In the genomic region with DNA sequence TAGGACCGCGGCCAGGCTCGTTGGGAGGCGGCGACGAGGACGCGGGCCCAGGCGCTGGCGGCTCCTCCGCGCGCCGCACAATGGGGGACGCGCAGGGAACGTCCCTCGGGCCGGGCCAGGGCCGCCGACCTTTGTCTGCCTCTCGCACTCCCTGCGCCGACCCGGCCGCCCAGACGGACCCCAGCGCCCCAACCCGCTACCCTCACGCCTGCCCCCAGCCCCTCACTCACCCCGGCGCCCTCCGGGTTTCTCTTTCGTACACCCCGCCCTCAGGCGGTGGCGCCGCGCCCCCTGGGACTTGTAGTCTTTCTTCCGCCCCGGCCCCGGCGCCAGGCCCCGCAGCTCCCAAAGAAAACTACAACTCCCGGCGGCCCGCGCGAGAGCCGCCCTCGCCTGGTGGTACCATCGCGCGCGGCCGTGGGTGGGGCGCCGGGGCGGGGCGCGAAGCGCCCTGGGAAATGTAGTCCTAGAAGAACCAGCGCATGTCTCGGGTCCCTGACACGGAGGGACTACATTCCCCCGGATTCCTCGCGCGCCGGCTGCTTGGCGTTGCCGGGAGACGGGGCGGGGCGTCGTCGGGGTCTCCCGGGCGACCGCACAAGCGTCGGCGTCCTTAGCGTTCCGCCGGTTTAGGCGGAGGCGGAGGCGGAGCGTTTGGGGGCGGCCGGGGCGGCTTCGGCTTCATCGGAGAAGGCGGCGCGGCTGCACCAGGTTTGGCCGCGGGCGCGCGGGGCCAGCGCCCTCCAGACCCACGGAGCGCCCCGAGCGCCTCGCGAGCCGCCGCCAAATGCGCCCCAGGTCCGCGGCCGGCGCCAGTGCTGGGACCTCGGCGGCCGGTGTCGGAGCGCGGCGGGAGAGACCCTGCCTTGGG, we compare ENCODE assay signal across 9 cellular contexts. TPM values are rescaled to one million over a fixed set of nuclear protein-coding genes. Genes with fewer than 3 reads are reported as not detected.
DNase-seq lines count a peak whose midpoint lies in the region; ATAC-seq, FAIRE-seq and TF ChIP-seq lines count a peak whose summit lies in the region.
"Had no signal": no experiment of that assay in that cellular context is flagged by ENCODE, and none has a peak within 500 bp of the region (broad histone marks: within the 10 kb centered on the region; RNA-seq: fewer than 3 reads in every experiment).

TSS of gene C1orf159 (minus strand) at position 260 of the 871 bp plus-strand sequence. CDS start 24,546 bp downstream, outside the sequence.

- DNase-seq in Ammon's horn (ENCODE audit: low spot score) (peak; percentile 99), GM19239 (ENCODE audit: insufficient read length, low spot score) (peak; percentile 100), NCI-H526 (lab: John Stamatoyannopoulos, UW) (peak; percentile 97 to 99), colonic mucosa (peak; percentile 99), kidney tubule cell (ENCODE audit: low spot score) (peak; percentile 99)
- DNase-seq in activated CD4-positive, alpha-beta T cell treated with anti-CD3 and anti-CD28 coated beads for 4 hours, result peak; percentile 98 to 99
- peak; percentile 97 for DNase-seq in stimulated activated CD4-positive, alpha-beta T cell treated with anti-CD3 and anti-CD28 coated beads, Interleukin-1b, Interleukin-23, amount 100 ng/mL, for 1 hour (ENCODE audit: low read depth in 2 of 2)

- peak; percentile 85 for ATAC-seq in HG03442 (IDR thresholded peaks at IDR 0.05; ENCODE audit: unreplicated experiment)

- H3K9ac ChIP-seq in colonic mucosa (ENCODE audit: low read depth in 2 of 2, low read length in 2 of 2), result peak within 1 kb of the TSS; percentile 51 to 63

- no peak for TF ChIP-seq CTCF in colonic mucosa (IDR thresholded peaks at IDR 0.05)

- peaks cover under 1% of the 10 kb centered on the region for H3K4me1 ChIP-seq in colonic mucosa

- no peaks in the 10 kb centered on the region for H3K27me3 ChIP-seq in colonic mucosa

- no peaks in the 10 kb centered on the region for H3K36me3 ChIP-seq in colonic mucosa

- H3K4me3 ChIP-seq in colonic mucosa, result peak within 1 kb of the TSS; percentile 64

- intact Hi-C loops in colonic mucosa (cut with DNase I), result no loop called here

- no peak within 1 kb of the TSS for H3K27ac ChIP-seq in colonic mucosa

- peak; percentile 95 for FAIRE-seq in GM19239 (lab: Jason Lieb, UNC)
- FAIRE-seq: colon had no signal

- H3K9me3 ChIP-seq in colonic mucosa, result no peaks in the 10 kb centered on the region

RNA-seq across cellular contexts. Expression of gene C1orf159, which starts in this region (rescaled TPM):
- total RNA-seq in colonic mucosa, result 10 to 100 TPM; 18.9 to 36.0 TPM
